In the genomic region with DNA sequence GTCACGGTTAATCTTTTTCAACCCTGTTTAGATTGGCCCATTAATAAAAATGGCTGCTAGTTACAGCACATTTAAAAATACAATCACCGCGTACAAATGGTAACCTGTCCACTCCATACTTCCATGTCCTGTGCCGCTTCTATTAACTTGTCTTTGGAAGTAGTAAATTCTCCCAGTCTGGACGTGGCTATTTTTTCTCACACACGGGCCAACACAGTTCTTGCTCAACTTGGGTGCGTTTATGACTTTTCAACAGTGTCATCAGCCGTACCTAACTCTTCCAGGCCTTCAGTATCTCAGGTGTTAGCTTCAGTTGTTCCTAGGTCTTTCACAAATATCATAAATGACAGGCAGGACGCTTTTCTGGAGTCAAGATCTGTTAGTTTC, we compare ENCODE assay signal across 8 cellular contexts. TPM values are rescaled to one million over a fixed set of nuclear protein-coding genes. Genes with fewer than 3 reads are reported as not detected.
A peak's percentile ranks its signal among the peaks of the same experiment; 100 is the strongest.
DNase-seq lines count a peak whose midpoint lies in the region; ATAC-seq and TF ChIP-seq lines count a peak whose summit lies in the region.

No MANE protein-coding gene starts in this region.

- H3K9me3 Mint-ChIP-seq in activated naive CD4-positive, alpha-beta T cell treated with anti-CD3 and anti-CD28 coated beads, Interleukin-2, amount 50 U/mL, for 72 hours: no peaks in the 10 kb centered on the region
- H3K9me3 Mint-ChIP-seq in stimulated activated naive B cell treated with anti-CD40 and anti-IgM and Interleukin-4, amounts not matched to agents 10 μg/mL and 1 μg/mL and 100 μg/mL, for 72 hours: no peaks in the 10 kb centered on the region

- peaks cover 18 to 34% of the 10 kb centered on the region in 2 donors for H3K4me1 Mint-ChIP-seq in stimulated activated naive B cell treated with anti-CD40 and anti-IgM and Interleukin-4, amounts not matched to agents 10 μg/mL and 1 μg/mL and 100 μg/mL, for 72 hours

- intact Hi-C loops in Right ventricle myocardium inferior (cut with DNase I): loop anchor here (2.0 kb wide), 2 partner anchors 66 to 90 kb away; no protein-coding TSS in a partner anchor

- H3K27me3 ChIP-seq in cardiac muscle cell: no peaks in the 10 kb centered on the region
- peaks cover 3% of the 10 kb centered on the region for H3K27me3 ChIP-seq in iPS-15b (ENCODE audit: control insufficient read depth, insufficient read depth, low read length)

- H3K36me3 ChIP-seq in cardiac muscle cell (no peaks in the 10 kb centered on the region), iPS-15b (ENCODE audit: control insufficient read depth, insufficient read depth, low read length) (no peaks in the 10 kb centered on the region)

- H3K9me3 ChIP-seq in cardiac muscle cell (ENCODE audit: low read depth) (no peaks in the 10 kb centered on the region), iPS-15b (ENCODE audit: control insufficient read depth, insufficient read depth, low read length) (no peaks in the 10 kb centered on the region)

- H3K4me3 ChIP-seq in cardiac muscle cell (peak overlapping the region; percentile 98), iPS-15b (ENCODE audit: low read depth, low read length) (peak overlapping the region; percentile 48)

- peaks cover 13 to 20% of the 10 kb centered on the region in 2 donors for H3K36me3 Mint-ChIP-seq in activated naive CD4-positive, alpha-beta T cell treated with anti-CD3 and anti-CD28 coated beads, Interleukin-2, amount 50 U/mL, for 72 hours
- H3K36me3 Mint-ChIP-seq in stimulated activated naive B cell treated with anti-CD40 and anti-IgM and Interleukin-4, amounts not matched to agents 10 μg/mL and 1 μg/mL and 100 μg/mL, for 72 hours: peaks cover 5% of the 10 kb centered on the region in 2 donors

- peak overlapping the region; percentile 89 to 94 for H3K4me3 Mint-ChIP-seq in stimulated activated naive B cell treated with anti-CD40 and anti-IgM and Interleukin-4, amounts not matched to agents 10 μg/mL and 1 μg/mL and 100 μg/mL, for 72 hours

- H3K27ac ChIP-seq in cardiac muscle cell: peak overlapping the region; percentile 97

- H3K27me3 Mint-ChIP-seq in stimulated activated naive B cell treated with anti-CD40 and anti-IgM and Interleukin-4, amounts not matched to agents 10 μg/mL and 1 μg/mL and 100 μg/mL, for 72 hours: no peaks in the 10 kb centered on the region

- peak overlapping the region; percentile 41 for H3K9ac ChIP-seq in iPS-15b (ENCODE audit: low read depth, low read length)

- no peak for DNase-seq in cardiac muscle cell (ENCODE audit: low read depth in 1 of 2, low spot score in 1 of 2)
- no peak for DNase-seq in Right ventricle myocardium inferior (ENCODE audit: missing footprints)
- DNase-seq in activated naive CD4-positive, alpha-beta T cell treated with anti-CD3 and anti-CD28 coated beads, Interleukin-2, amount 50 U/mL, for 72 hours (ENCODE audit: low spot score in 2 of 2): no peak
- no peak for DNase-seq in stimulated activated naive B cell treated with anti-CD40 and anti-IgM and Interleukin-4, amounts not matched to agents 10 μg/mL and 1 μg/mL and 100 μg/mL, for 72 hours
- no peak for DNase-seq in T1000 (lab: John Stamatoyannopoulos, UW)
- no peak for DNase-seq in medulla oblongata (ENCODE audit: extremely low spot score)
- DNase-seq in SKM-1 treated with dmso at 0.1 percent for 144 hours (lab: John Stamatoyannopoulos, UW; ENCODE audit: unreplicated experiment): no peak

- no peak for ATAC-seq in Right ventricle myocardium inferior
- ATAC-seq in activated naive CD4-positive, alpha-beta T cell treated with anti-CD3 and anti-CD28 coated beads, Interleukin-2, amount 50 U/mL, for 72 hours: peak; percentile 2 to 4
- peak; percentile 1 to 3 for ATAC-seq in stimulated activated naive B cell treated with anti-CD40 and anti-IgM and Interleukin-4, amounts not matched to agents 10 μg/mL and 1 μg/mL and 100 μg/mL, for 72 hours (replicated peaks)

- peaks cover 13% of the 10 kb centered on the region for H3K4me1 ChIP-seq in cardiac muscle cell (ENCODE audit: low read depth)
- H3K4me1 ChIP-seq in iPS-15b (ENCODE audit: control insufficient read depth, insufficient read depth, low read length): peaks cover 11% of the 10 kb centered on the region

- no peak for TF ChIP-seq CTCF in cardiac muscle cell (IDR thresholded peaks at IDR 0.05; ENCODE audit: low read depth, low read length)

- H3K27ac Mint-ChIP-seq in activated naive CD4-positive, alpha-beta T cell treated with anti-CD3 and anti-CD28 coated beads, Interleukin-2, amount 50 U/mL, for 72 hours: peak overlapping the region; percentile 95 to 96
- peak overlapping the region; percentile 97 for H3K27ac Mint-ChIP-seq in stimulated activated naive B cell treated with anti-CD40 and anti-IgM and Interleukin-4, amounts not matched to agents 10 μg/mL and 1 μg/mL and 100 μg/mL, for 72 hours

RNA-seq across cellular contexts. Expression of gene PCNX1, which starts 0.5 kb away (rescaled TPM):
- 39.2 and 45.4 TPM in 2 replicates for total RNA-seq in cardiac muscle cell
- 20.1 and 27.8 TPM in 2 replicates for polyA plus RNA-seq in cardiac muscle cell
- 33.6 TPM for total RNA-seq in Right ventricle myocardium inferior
- total RNA-seq in activated naive CD4-positive, alpha-beta T cell treated with anti-CD3 and anti-CD28 coated beads, Interleukin-2, amount 50 U/mL, for 72 hours: 100 to 1,000 TPM in 1 of 2 donors, 10 to 100 TPM in 1; 67.4 to 107 TPM
